Comparison of ENCODE assay signal across 15 cellular contexts in the genomic region with DNA sequence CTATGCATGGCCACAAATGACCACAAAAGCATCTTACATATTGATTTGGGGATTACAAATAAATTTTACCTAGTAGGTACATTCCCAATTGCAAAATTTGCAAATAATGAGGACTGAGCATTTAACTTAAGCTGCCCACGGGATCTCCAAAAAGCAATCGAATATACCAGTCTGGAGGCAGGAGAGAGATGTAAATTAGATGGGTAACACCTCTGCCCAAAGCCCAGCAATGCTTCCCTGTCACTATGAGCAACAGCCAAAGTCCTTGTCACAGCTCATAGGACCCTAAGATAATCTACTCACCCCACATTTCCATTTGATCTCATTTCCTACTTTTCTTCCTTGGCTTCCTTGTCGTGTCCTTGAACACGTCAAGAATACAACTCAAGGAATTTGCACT.
"Had no signal": no experiment of that assay in that cellular context is flagged by ENCODE, and none has a peak within 500 bp of the region (broad histone marks: within the 10 kb centered on the region; RNA-seq: fewer than 3 reads in every experiment).

No MANE protein-coding gene starts in this region.

- H3K27ac Mint-ChIP-seq: mesothelial cell of epicardium had no signal

- H3K4me3 Mint-ChIP-seq: mesothelial cell of epicardium had no signal

- H3K4me1 Mint-ChIP-seq: mesothelial cell of epicardium had no signal

- ATAC-seq: foreskin keratinocyte, gastroesophageal sphincter, heart left ventricle, left cardiac atrium, left lung, left ventricle myocardium superior, lower lobe of right lung, mucosa of descending colon had no signal

- DNase-seq: dermis blood vessel endothelial cell; dorsolateral prefrontal cortex; effector CD4-positive, alpha-beta T cell; effector memory CD4-positive, alpha-beta T cell; foreskin keratinocyte; heart left ventricle; hypothalamus; left cardiac atrium; left lung; left ventricle myocardium superior; lower lobe of right lung; mesenchymal stem cell; mucosa of descending colon had no signal

- H3K36me3 Mint-ChIP-seq: mesothelial cell of epicardium had no signal
